8 cellular contexts compared by ENCODE assay signal in the genomic region with DNA sequence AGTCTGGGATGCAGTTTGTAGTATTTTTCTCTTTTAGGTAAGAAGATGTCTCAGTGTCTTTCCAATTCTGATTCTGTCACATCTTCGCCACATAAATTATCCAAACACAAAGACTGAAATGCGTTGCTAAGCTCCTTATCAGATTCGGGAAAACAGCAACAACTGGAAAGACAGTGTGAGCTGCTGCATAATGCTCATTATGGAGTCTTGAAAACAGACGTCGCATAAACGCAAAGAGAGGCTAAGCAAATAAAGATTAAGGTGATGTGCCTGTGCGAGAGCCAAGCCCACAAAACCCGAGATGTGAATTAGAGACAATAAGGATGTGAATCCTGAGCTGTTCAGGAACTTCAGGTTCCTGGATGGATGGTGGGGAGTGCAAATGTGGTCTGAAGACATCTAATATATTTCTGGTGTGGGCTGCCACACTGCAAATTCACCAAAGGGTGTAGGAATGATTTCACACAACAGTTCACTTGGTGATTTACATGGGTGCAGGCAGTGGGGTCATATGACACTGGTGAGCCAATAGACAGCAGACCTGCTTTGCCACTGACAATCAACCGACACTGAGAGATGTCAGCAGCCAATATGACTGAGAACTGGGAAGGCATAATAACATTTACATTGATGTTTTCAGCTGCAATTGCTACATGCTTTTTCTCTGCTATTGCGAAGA.
DNase-seq lines count a peak whose midpoint lies in the region; ATAC-seq and TF ChIP-seq lines count a peak whose summit lies in the region.
"Had no signal": no experiment of that assay in that cellular context is flagged by ENCODE, and none has a peak within 500 bp of the region (broad histone marks: within the 10 kb centered on the region; RNA-seq: fewer than 3 reads in every experiment).

No MANE protein-coding gene starts in this region.

- H3K4me1 ChIP-seq in HEK293 (ENCODE audit: control insufficient read depth, insufficient read depth, low read length) (peaks cover 8% of the 10 kb centered on the region), neuron (ENCODE audit: insufficient read depth, low read length) (peaks cover 12% of the 10 kb centered on the region), aorta (ENCODE audit: control insufficient read depth in 1 of 2, insufficient read depth in 2 of 2, low read length in 2 of 2) (no peaks in the 10 kb centered on the region), sigmoid colon (no peaks in the 10 kb centered on the region)

- H3K36me3 ChIP-seq in HEK293 (ENCODE audit: control insufficient read depth in 2 of 2, insufficient read depth in 1 of 2, low read length in 2 of 2): no peaks in the 10 kb centered on the region
- no peaks in the 10 kb centered on the region for H3K36me3 ChIP-seq in SU-DHL-6 (ENCODE audit: low read length)
- H3K36me3 ChIP-seq in neuron (ENCODE audit: insufficient read depth, low read length): no peaks in the 10 kb centered on the region
- H3K36me3 ChIP-seq in aorta (ENCODE audit: control insufficient read depth in 1 of 2, insufficient read depth in 2 of 2, low read length in 1 of 2): no peaks in the 10 kb centered on the region
- H3K36me3 ChIP-seq in sigmoid colon: no peaks in the 10 kb centered on the region

- no peak for ATAC-seq in GM21528 (IDR thresholded peaks at IDR 0.05; ENCODE audit: low FRiP score, unreplicated experiment)
- no peak for ATAC-seq in aorta (ENCODE audit: low FRiP score)

- POLR2A ChIA-PET in HEK293 (lab: Yijun Ruan, JAX): no interaction called here

- H3K9me3 ChIP-seq in HEK293 (ENCODE audit: control insufficient read depth, insufficient read depth, low read depth, low read length) (no peaks in the 10 kb centered on the region), SU-DHL-6 (ENCODE audit: insufficient read depth, low read length) (no peaks in the 10 kb centered on the region), neuron (ENCODE audit: low read length) (no peaks in the 10 kb centered on the region), aorta (ENCODE audit: control insufficient read depth, low read length) (no peaks in the 10 kb centered on the region), sigmoid colon (no peaks in the 10 kb centered on the region)

- no peaks in the 10 kb centered on the region for H4K20me1 ChIP-seq in SU-DHL-6 (ENCODE audit: low read depth, low read length)

- intact Hi-C loops in aorta (cut with DNase I): no loop called here
- intact Hi-C loops in sigmoid colon (cut with DNase I): no loop called here

- H2AFZ ChIP-seq in SU-DHL-6 (ENCODE audit: low read depth, low read length, severe bottlenecking): peak overlapping the region; percentile 12
- peak overlapping the region; percentile 47 for H2AFZ ChIP-seq in neuron (ENCODE audit: low read depth, low read length)

- H3K27me3 ChIP-seq in SU-DHL-6 (ENCODE audit: low read length) (no peaks in the 10 kb centered on the region), neuron (ENCODE audit: insufficient read depth, low read length) (no peaks in the 10 kb centered on the region), aorta (ENCODE audit: control insufficient read depth in 1 of 2, insufficient read depth in 2 of 2, low read length in 1 of 2) (no peaks in the 10 kb centered on the region), sigmoid colon (no peaks in the 10 kb centered on the region)

- H3K4me2 ChIP-seq in SU-DHL-6 (ENCODE audit: low read depth, low read length, poor library complexity, severe bottlenecking): peak overlapping the region; percentile 24

- no peak for TF ChIP-seq EP300 in sigmoid colon (IDR thresholded peaks at IDR 0.05)

- TF ChIP-seq POLR2A in sigmoid colon (IDR thresholded peaks at IDR 0.05): no peak

- no peaks in the 10 kb centered on the region for H3F3A ChIP-seq in SU-DHL-6 (ENCODE audit: insufficient read depth)

- WGBS in aorta, 2 donors: 61 to 67% methylated on average over 10 of the region's 10 CpGs
- WGBS in sigmoid colon, 2 donors: 28 to 64% methylated on average over 10 of the region's 10 CpGs

- no peaks in the 10 kb centered on the region for H3K9me2 ChIP-seq in SU-DHL-6 (replicated peaks; ENCODE audit: insufficient read depth, low read length)

- TF ChIP-seq CTCF in HEK293 (tag by site-specific recombination; IDR thresholded peaks at IDR 0.05) (no peak), SU-DHL-6 (IDR thresholded peaks at IDR 0.05; ENCODE audit: insufficient read depth, low read length, poor library complexity, severe bottlenecking) (no peak), sigmoid colon (IDR thresholded peaks at IDR 0.05) (no peak)

- H3K9ac ChIP-seq in SU-DHL-6 (ENCODE audit: low read length): no peak overlapping the region

- CTCF ChIA-PET in HEK293 (lab: Yijun Ruan, JAX): interaction anchor here (0.7 to 2.0 kb wide), 4 partner anchors 10 to 263 kb away, joined by 3 to 9 read pairs (median 4); no protein-coding TSS in a partner anchor

- no peaks in the 10 kb centered on the region for H3K79me2 ChIP-seq in SU-DHL-6 (ENCODE audit: insufficient read depth, low read length)

- H3K27ac ChIP-seq in HEK293 (ENCODE audit: extremely low read depth, low read depth, low read length): peak overlapping the region; percentile 20; the same call in 1 of the 2 replicates
- no peak overlapping the region for H3K27ac ChIP-seq in SU-DHL-6 (ENCODE audit: low read depth, low read length)
- no peak overlapping the region for H3K27ac ChIP-seq in aorta (ENCODE audit: low read depth in 1 of 2, low read length in 2 of 2)
- no peak overlapping the region for H3K27ac ChIP-seq in sigmoid colon

- DNase-seq in NCI-H2171 (lab: John Stamatoyannopoulos, UW): peak; percentile 71
- DNase-seq in aorta: no peak
- DNase-seq in sigmoid colon: no peak
- DNase-seq: CD4-positive, alpha-beta memory T cell had no signal

- no peak overlapping the region for H3K4me3 ChIP-seq in HEK293 (ENCODE audit: low read depth, low read length)
- no peak overlapping the region for H3K4me3 ChIP-seq in SU-DHL-6 (ENCODE audit: insufficient read depth, low read length, poor library complexity, severe bottlenecking)
- no peak overlapping the region for H3K4me3 ChIP-seq in neuron (ENCODE audit: low read length)
- no peak overlapping the region for H3K4me3 ChIP-seq in aorta (ENCODE audit: low read length in 2 of 2)
- H3K4me3 ChIP-seq in sigmoid colon: no peak overlapping the region

TF ChIP-seq in HEK293, 187 proteins besides CTCF, POLR2A, EP300 and RAD21 (continues in another document):
- TF ChIP-seq ZSCAN30 (tag by site-specific recombination; IDR thresholded peaks at IDR 0.05): no peak
- no peak for TF ChIP-seq RBAK (tag by site-specific recombination; IDR thresholded peaks at IDR 0.05)
- TF ChIP-seq ZNF155 (tag by site-specific recombination; IDR thresholded peaks at IDR 0.05): no peak
- TF ChIP-seq ZBTB17 (tag by site-specific recombination; IDR thresholded peaks at IDR 0.05): peak; percentile 76
- 0 out of 2 replicates have a peak, but pooled peaks have one; percentile 41 for TF ChIP-seq ZNF792 (tag by site-specific recombination; IDR thresholded peaks at IDR 0.05)
- peak; percentile 73; the same call in 1 of the 2 replicates for TF ChIP-seq ZNF223 (tag by site-specific recombination; IDR thresholded peaks at IDR 0.05)
- peak; percentile 26; the same call in 1 of the 2 replicates for TF ChIP-seq ZNF366 (tag by site-specific recombination; conservative IDR thresholded peaks at IDR 0.05)
- peak; percentile 54 for TF ChIP-seq FEZF1 (tag by site-specific recombination; IDR thresholded peaks at IDR 0.05)
- no peak for TF ChIP-seq ZNF175 (tag by site-specific recombination; IDR thresholded peaks at IDR 0.05)
- TF ChIP-seq TRIM28 (IDR thresholded peaks at IDR 0.05; ENCODE audit: borderline replicate concordance, low read length): 0 out of 2 replicates have a peak, but pooled peaks have one; percentile 34
- TF ChIP-seq HOXD13 (CRISPR knock-in tag; IDR thresholded peaks at IDR 0.05; ENCODE audit: borderline replicate concordance): no peak
- TF ChIP-seq, protein P1, sequence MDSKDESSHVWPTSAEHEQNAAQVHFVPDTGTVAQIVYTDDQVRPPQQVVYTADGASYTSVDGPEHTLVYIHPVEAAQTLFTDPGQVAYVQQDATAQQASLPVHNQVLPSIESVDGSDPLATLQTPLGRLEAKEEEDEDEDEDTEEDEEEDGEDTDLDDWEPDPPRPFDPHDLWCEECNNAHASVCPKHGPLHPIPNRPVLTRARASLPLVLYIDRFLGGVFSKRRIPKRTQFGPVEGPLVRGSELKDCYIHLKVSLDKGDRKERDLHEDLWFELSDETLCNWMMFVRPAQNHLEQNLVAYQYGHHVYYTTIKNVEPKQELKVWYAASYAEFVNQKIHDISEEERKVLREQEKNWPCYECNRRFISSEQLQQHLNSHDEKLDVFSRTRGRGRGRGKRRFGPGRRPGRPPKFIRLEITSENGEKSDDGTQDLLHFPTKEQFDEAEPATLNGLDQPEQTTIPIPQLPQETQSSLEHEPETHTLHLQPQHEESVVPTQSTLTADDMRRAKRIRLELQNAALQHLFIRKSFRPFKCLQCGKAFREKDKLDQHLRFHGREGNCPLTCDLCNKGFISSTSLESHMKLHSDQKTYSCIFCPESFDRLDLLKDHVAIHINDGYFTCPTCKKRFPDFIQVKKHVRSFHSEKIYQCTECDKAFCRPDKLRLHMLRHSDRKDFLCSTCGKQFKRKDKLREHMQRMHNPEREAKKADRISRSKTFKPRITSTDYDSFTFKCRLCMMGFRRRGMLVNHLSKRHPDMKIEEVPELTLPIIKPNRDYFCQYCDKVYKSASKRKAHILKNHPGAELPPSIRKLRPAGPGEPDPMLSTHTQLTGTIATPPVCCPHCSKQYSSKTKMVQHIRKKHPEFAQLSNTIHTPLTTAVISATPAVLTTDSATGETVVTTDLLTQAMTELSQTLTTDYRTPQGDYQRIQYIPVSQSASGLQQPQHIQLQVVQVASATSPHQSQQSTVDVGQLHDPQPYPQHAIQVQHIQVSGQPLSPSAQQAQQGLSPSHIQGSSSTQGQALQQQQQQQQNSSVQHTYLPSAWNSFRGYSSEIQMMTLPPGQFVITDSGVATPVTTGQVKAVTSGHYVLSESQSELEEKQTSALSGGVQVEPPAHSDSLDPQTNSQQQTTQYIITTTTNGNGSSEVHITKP (tag by site-specific recombination; IDR thresholded peaks at IDR 0.05): peak; percentile 61; the same call in 1 of the 2 replicates
- peak; percentile 41; the same call in 1 of the 2 replicates for TF ChIP-seq ZNF335 (tag by site-specific recombination; conservative IDR thresholded peaks at IDR 0.05)
- TF ChIP-seq ZNF37A (tag by site-specific recombination; IDR thresholded peaks at IDR 0.05): no peak
- TF ChIP-seq ZNF629 (tag by site-specific recombination; IDR thresholded peaks at IDR 0.05): no peak
- TF ChIP-seq ZNF423 (tag by site-specific recombination; IDR thresholded peaks at IDR 0.05): 0 out of 2 replicates have a peak, but pooled peaks have one; percentile 12
- no peak for TF ChIP-seq ZNF501 (tag by site-specific recombination; IDR thresholded peaks at IDR 0.05)
- 0 out of 2 replicates have a peak, but pooled peaks have one; percentile 38 for TF ChIP-seq ZNF600 (tag by site-specific recombination; IDR thresholded peaks at IDR 0.05)
